ENCODE assay signal across 13 cellular contexts in the genomic region with DNA sequence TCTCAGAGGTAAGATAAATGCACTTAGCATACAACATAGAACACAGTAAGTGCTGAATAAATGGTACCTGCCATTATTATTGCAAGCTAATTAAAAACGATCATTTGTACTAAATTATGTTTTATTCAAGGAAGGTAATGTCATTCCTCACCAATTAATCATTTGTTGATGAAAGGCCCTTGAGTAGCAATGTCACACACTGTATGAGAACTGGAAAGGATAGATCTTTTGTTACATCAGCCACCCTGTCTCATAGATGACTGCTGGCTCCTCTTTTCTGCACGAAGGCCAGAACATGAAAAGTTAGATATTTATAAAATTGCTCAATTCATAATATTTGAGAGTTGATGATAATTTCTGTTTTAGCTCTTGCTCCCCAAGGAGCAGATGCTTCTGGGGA.
DNase-seq lines count a peak whose midpoint lies in the region; ATAC-seq and TF ChIP-seq lines count a peak whose summit lies in the region.
"Had no signal": no experiment of that assay in that cellular context is flagged by ENCODE, and none has a peak within 500 bp of the region (broad histone marks: within the 10 kb centered on the region; RNA-seq: fewer than 3 reads in every experiment).

No MANE protein-coding gene starts in this region.

- no peak overlapping the region for H3K4me3 ChIP-seq in SJSA1
- no peak overlapping the region for H3K4me3 ChIP-seq in fibroblast of mammary gland (ENCODE audit: control insufficient read depth, low read depth, low read length)
- H3K4me3 ChIP-seq in vagina: no peak overlapping the region
- H3K4me3 ChIP-seq: HAP-1, SJCRH30 had no signal

- H3K36me3 Mint-ChIP-seq in neural crest cell (ENCODE audit: low read depth): peaks cover 9% of the 10 kb centered on the region

- H3K36me3 ChIP-seq in SJSA1: peaks cover 3% of the 10 kb centered on the region; the same call in 1 of the 2 replicates
- no peaks in the 10 kb centered on the region for H3K36me3 ChIP-seq in vagina
- H3K36me3 ChIP-seq: HAP-1, SJCRH30 had no signal

- no peaks in the 10 kb centered on the region for H3K27me3 Mint-ChIP-seq in neural crest cell (ENCODE audit: low read depth)

- peaks cover 60% of the 10 kb centered on the region for H3K4me1 Mint-ChIP-seq in neural crest cell

- H3K27ac ChIP-seq in SJSA1 (peak overlapping the region; percentile 96), vagina (peak overlapping the region; percentile 55)
- H3K27ac ChIP-seq: VCaP had no signal

- H3K4me1 ChIP-seq in SJSA1 (replicated peaks) (peaks cover 53% of the 10 kb centered on the region), vagina (peaks cover 28% of the 10 kb centered on the region)

- ATAC-seq in HG02884 (IDR thresholded peaks at IDR 0.05; ENCODE audit: unreplicated experiment): no peak
- ATAC-seq in stimulated activated naive CD8-positive, alpha-beta T cell treated with anti-CD3 and anti-CD28 coated beads, Interleukin-15, Interleukin-2, amounts not matched to agents 100 U/mL and 50 U/mL, for 24 hours: no peak

- H3K27me3 ChIP-seq in SJSA1 (replicated peaks): no peaks in the 10 kb centered on the region
- H3K27me3 ChIP-seq in vagina: no peaks in the 10 kb centered on the region
- H3K27me3 ChIP-seq: SJCRH30 had no signal

- peaks cover 7% of the 10 kb centered on the region for H3K9me3 Mint-ChIP-seq in neural crest cell

- no peak for TF ChIP-seq CTCF in fibroblast of mammary gland (conservative IDR thresholded peaks at IDR 0.05; ENCODE audit: control insufficient read depth, insufficient read depth, low read depth, low read length)
- TF ChIP-seq CTCF in neural crest cell (conservative IDR thresholded peaks at IDR 0.05): no peak
- TF ChIP-seq CTCF in vagina (IDR thresholded peaks at IDR 0.05): no peak

- H3K4me3 Mint-ChIP-seq in neural crest cell: peak overlapping the region; percentile 54

- no peak overlapping the region for H3K27ac Mint-ChIP-seq in neural crest cell (ENCODE audit: unreplicated experiment)

- H3K9me3 ChIP-seq in SJSA1 (replicated peaks) (no peaks in the 10 kb centered on the region), vagina (no peaks in the 10 kb centered on the region)
- H3K9me3 ChIP-seq: HAP-1, SJCRH30 had no signal

- intact Hi-C loops in vagina (cut with DNase I): loop anchor here (10.0 kb wide), 2 partner anchors 182 to 412 kb away; partner anchors contain the start of gene RBMS3

- DNase-seq in SJSA1 (ENCODE audit: low read depth in 1 of 2, low spot score in 2 of 2): no peak
- peak; percentile 31 for DNase-seq in fibroblast of mammary gland (ENCODE audit: low read depth)
- DNase-seq in neural crest cell (ENCODE audit: low read depth, low spot score): no peak
- DNase-seq in vagina (ENCODE audit: extremely low spot score in 2 of 2): no peak
- DNase-seq in iPS-NIHi7 (ENCODE audit: extremely low spot score): no peak
- DNase-seq in stimulated activated naive CD8-positive, alpha-beta T cell treated with anti-CD3 and anti-CD28 coated beads, Interleukin-15, Interleukin-2, amounts not matched to agents 100 U/mL and 50 U/mL, for 24 hours: no peak
- DNase-seq: activated T-cell treated with anti-CD3 and anti-CD28 coated beads for 4 hours, NCI-H1417, NCI-H69, SJCRH30 had no signal

- TF ChIP-seq POLR2A in vagina (IDR thresholded peaks at IDR 0.05): no peak
